ENCODE assay signal across 8 cellular contexts in the genomic region with DNA sequence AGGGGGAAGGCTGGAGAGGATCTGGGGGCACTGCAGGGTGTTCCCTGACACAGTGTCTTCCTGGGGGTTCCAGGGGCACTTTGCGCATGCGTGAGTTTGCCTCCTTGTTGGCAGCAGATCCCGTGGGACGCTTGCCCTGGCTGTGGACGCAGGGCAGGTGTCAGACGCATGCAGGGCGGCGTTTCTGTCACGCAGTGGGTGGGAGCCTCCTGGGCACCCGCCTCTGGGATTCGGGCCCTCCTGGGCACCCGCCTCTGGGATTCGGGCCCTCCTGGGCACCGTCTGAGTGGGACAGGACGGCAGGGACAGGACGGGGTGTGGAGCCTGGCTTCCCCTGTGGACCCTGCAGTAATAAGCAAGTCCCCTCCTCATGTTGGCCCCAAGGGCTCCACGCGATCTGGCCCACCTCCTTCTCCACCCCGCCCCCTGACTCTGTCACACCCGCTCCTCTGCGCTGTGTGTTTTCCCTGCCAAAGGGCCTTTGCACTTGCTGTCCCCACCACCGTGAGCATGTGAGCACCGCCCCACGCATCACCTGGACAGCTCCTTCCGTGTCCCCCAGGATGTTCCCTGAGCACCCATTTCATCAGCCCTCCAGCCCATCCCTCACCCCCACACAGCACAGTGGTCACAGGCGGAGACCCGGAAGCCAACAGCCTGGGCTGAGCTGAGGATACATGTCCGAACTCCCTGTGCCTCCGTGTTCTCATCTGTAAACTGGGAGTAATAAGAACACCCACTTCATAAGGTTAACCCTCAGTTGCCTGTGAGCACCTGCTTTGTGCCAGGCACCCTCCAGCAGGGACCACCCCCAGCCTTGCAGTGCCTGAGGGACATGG. TPM values are rescaled to one million over a fixed set of nuclear protein-coding genes. Genes with fewer than 3 reads are reported as not detected.
DNase-seq lines count a peak whose midpoint lies in the region; ATAC-seq and TF ChIP-seq lines count a peak whose summit lies in the region.

No MANE protein-coding gene starts in this region.

- no CpG with 5 or more reads among the region's 29 CpGs for WGBS in trophoblast cell (ENCODE audit: extremely low coverage, insufficient coverage, insufficient read length)

- H2AK5ac ChIP-seq in trophoblast cell (ENCODE audit: low read length): no peak overlapping the region

- H3K23ac ChIP-seq in trophoblast cell (ENCODE audit: low read length): no peak overlapping the region

- H3K27ac ChIP-seq in BLaER1 treated with 17β-estradiol and CSF1 and Interleukin-3, amounts not matched to agents 10 nM and 100 nM: no peak overlapping the region
- no peak overlapping the region for H3K27ac ChIP-seq in trophoblast cell (ENCODE audit: low read depth, low read length)

- DNase-seq in NCI-H1105 treated with DMSO at 0.1 percent for 48 hours (lab: John Stamatoyannopoulos, UW): peak; percentile 77
- peak; percentile 50 for DNase-seq in choroid plexus epithelial cell (ENCODE audit: low read depth)
- DNase-seq in nucleus accumbens (lab: John Stamatoyannopoulos, UW): peak in 46 of 56 donors; percentile 12 to 80 (median 46)
- DNase-seq in trophoblast cell: no peak
- no peak for DNase-seq in LoVo (ENCODE audit: low spot score)

- no peak overlapping the region for H2BK5ac ChIP-seq in trophoblast cell (ENCODE audit: low read depth, low read length, poor library complexity)

- TF ChIP-seq CTCF in choroid plexus epithelial cell (conservative IDR thresholded peaks at IDR 0.05; ENCODE audit: low read depth, low read length): no peak

- H4K12ac ChIP-seq in trophoblast cell (ENCODE audit: low read depth, low read length): no peak overlapping the region

- no peaks in the 10 kb centered on the region for H3K9me3 ChIP-seq in BLaER1 treated with 17β-estradiol and CSF1 and Interleukin-3, amounts not matched to agents 10 nM and 100 nM (replicated peaks in 1 of 11)
- H3K9me3 ChIP-seq in trophoblast cell (ENCODE audit: insufficient read depth, low read depth, low read length): peaks cover 4% of the 10 kb centered on the region

- no peaks in the 10 kb centered on the region for H3K36me3 ChIP-seq in BLaER1 treated with 17β-estradiol and CSF1 and Interleukin-3, amounts not matched to agents 10 nM and 100 nM
- no peaks in the 10 kb centered on the region for H3K36me3 ChIP-seq in trophoblast cell (ENCODE audit: control insufficient read depth in 1 of 2, insufficient read depth in 2 of 2, low read length in 2 of 2)

- peaks cover 22 to 73% (median 65%) of the 10 kb centered on the region in 10 experiments; a peak in 19 of 20 replicates for H3K4me1 ChIP-seq in BLaER1 treated with 17β-estradiol and CSF1 and Interleukin-3, amounts not matched to agents 10 nM and 100 nM
- H3K4me1 ChIP-seq in trophoblast cell (ENCODE audit: control insufficient read depth in 1 of 2, insufficient read depth in 2 of 2, low read length in 2 of 2): peaks cover 17 to 25% of the 10 kb centered on the region in 2 experiments

- peaks cover 0 to 86% (median 79%) of the 10 kb centered on the region in 11 experiments; a peak in 19 of 22 replicates for H4K20me1 ChIP-seq in BLaER1 treated with 17β-estradiol and CSF1 and Interleukin-3, amounts not matched to agents 10 nM and 100 nM

- H2AFZ ChIP-seq in trophoblast cell (ENCODE audit: insufficient read depth, low read length, poor library complexity): no peak overlapping the region

- no peak overlapping the region for H2BK120ac ChIP-seq in trophoblast cell (ENCODE audit: insufficient read depth, low read length, poor library complexity)

- H3K79me2 ChIP-seq in trophoblast cell (ENCODE audit: control insufficient read depth, insufficient read depth, low read length, poor library complexity): peaks cover 6% of the 10 kb centered on the region

- peak overlapping the region in 10 of 11 experiments; percentile 29 to 66 (median 48); a peak in 18 of 22 replicates for H3K4me2 ChIP-seq in BLaER1 treated with 17β-estradiol and CSF1 and Interleukin-3, amounts not matched to agents 10 nM and 100 nM
- no peak overlapping the region for H3K4me2 ChIP-seq in trophoblast cell (ENCODE audit: low read length)

- ATAC-seq in GM19452 (IDR thresholded peaks at IDR 0.05; ENCODE audit: unreplicated experiment): no peak
- no peak for ATAC-seq in GM21576 (IDR thresholded peaks at IDR 0.05; ENCODE audit: unreplicated experiment)

- H3K4me3 ChIP-seq in BLaER1 treated with 17β-estradiol and CSF1 and Interleukin-3, amounts not matched to agents 10 nM and 100 nM: no peak overlapping the region
- H3K4me3 ChIP-seq in choroid plexus epithelial cell (ENCODE audit: low read depth, low read length): peak overlapping the region; percentile 58
- H3K4me3 ChIP-seq in trophoblast cell (ENCODE audit: low read depth, low read length): no peak overlapping the region

- H4K91ac ChIP-seq in trophoblast cell (ENCODE audit: low read depth, low read length): no peak overlapping the region

- no peak overlapping the region for H3K18ac ChIP-seq in trophoblast cell (ENCODE audit: low read length)

- H3K27me3 ChIP-seq in BLaER1 treated with 17β-estradiol and CSF1 and Interleukin-3, amounts not matched to agents 10 nM and 100 nM: peaks cover 49 to 57% (median 50%) of the 10 kb centered on the region in 11 experiments
- no peaks in the 10 kb centered on the region for H3K27me3 ChIP-seq in trophoblast cell (ENCODE audit: insufficient read depth, low read length)

- no peak overlapping the region for H2BK12ac ChIP-seq in trophoblast cell (ENCODE audit: low read length)

- no peak overlapping the region for H4K8ac ChIP-seq in trophoblast cell (ENCODE audit: low read depth, low read length)

- H3K14ac ChIP-seq in trophoblast cell (ENCODE audit: low read length): no peak overlapping the region

- H3K79me1 ChIP-seq in trophoblast cell (ENCODE audit: low read length): peaks cover 8% of the 10 kb centered on the region

- no peak overlapping the region for H3K4ac ChIP-seq in trophoblast cell (ENCODE audit: low read depth, low read length)

- H3K9ac ChIP-seq in BLaER1 treated with 17β-estradiol and CSF1 and Interleukin-3, amounts not matched to agents 10 nM and 100 nM: no peak overlapping the region
- H3K9ac ChIP-seq in trophoblast cell (ENCODE audit: low read length): no peak overlapping the region

RNA-seq across cellular contexts. Expression of gene MMP17, which starts 4.4 kb away (rescaled TPM):
- 12.7 and 12.8 TPM in 2 replicates for polyA plus RNA-seq in trophoblast cell (2013)

Comparison
In these comparisons a context has a peak if more than half of its experiments do, and no peak if none do; other contexts are left out.
1. DNase-seq: peak in NCI-H1105 treated with DMSO at 0.1 percent for 48 hours (single experiment), choroid plexus epithelial cell (single experiment) and nucleus accumbens (46 of 56); none in trophoblast cell (0 of 2) and LoVo (single experiment).